Comparison of ENCODE assay signal across 1 cellular context in the genomic region with DNA sequence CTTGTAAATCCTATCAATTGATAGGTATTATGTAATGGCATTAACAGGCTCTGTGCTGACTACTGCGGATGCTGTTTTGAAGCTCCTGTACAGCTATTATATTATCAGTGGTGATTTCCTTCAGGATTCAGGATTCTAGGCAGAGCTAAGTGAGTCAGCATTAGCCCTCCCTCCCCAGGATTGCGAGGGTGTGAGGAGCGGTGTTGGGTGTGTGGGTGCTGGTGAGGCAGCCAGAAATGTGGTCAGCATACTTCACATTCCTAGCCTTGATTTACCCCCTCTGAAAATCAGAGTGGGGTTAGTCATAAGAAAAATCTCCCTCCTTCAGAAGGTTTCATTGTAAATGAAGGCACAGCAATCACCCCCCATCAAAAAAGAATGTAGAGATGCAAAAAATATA.
TF ChIP-seq lines count a peak whose summit lies in the region.

No MANE protein-coding gene starts in this region.

TF ChIP-seq in HCT116, 20 proteins besides CTCF, POLR2A, EP300 and RAD21 (continued from another document):
- TF ChIP-seq SIN3A (IDR thresholded peaks at IDR 0.05; ENCODE audit: low read depth) (no peak), ZFX (IDR thresholded peaks at IDR 0.05) (no peak)
